8 cellular contexts compared by ENCODE assay signal in genomic region chr1:204775546-204775945, GRCh38.
"Had no signal": no experiment of that assay in that cellular context is flagged by ENCODE, and none has a peak within 500 bp of the region (broad histone marks: within the 10 kb centered on the region; RNA-seq: fewer than 3 reads in every experiment).

No MANE protein-coding gene starts in this region.

- H3K4me3 ChIP-seq: GM12878 had no signal

- DNase-seq: GDM1, GF-D8 had no signal

- ATAC-seq: GM12878 had no signal

- FAIRE-seq: G401.6, GM12878, GM12891, GM12892, GM18507, GM19239 had no signal
